Comparison of ENCODE assay signal across 8 cellular contexts in the genomic region with DNA sequence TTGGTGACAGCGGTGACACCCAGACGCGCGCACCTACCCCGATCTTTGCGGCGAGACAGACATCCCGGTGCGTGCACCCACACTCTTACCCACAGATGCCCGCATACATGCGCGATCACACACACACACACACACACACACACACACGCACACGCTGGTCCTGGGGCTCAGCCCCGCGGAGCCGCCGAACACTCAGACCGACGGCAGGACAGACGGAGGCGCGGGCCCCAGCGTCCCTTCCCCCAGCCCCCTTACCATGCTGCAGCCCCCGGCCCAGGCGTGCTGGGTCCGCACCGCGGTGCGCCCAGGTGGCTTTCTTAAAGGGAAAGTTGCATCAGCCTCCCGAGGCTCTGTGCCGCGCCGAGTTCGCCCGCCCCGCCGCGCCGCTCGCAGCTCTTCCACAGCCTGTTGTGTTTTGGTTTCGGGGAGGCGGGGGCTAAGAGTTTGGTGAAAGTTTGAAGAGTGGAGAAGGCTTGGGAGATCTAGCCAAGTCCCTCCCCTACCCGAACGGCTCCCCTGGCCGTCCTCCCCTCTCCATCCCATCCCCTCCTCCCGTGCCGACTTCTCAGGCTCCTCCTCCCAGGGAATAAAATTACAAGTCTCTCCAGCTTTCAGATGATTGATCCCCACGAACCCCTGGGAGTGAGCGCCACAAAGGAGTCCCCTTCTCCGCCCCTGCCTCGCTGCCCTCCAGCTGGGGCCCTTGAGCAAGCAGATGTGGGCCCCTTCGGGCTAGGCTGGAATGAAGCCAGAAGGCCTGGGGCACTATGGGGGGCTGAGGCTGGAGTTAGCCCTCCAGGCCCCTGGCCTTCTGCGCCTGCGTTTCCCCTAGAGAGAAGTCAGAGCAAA. TPM values are rescaled to one million over a fixed set of nuclear protein-coding genes. Genes with fewer than 3 reads are reported as not detected.
DNase-seq lines count a peak whose midpoint lies in the region; ATAC-seq, FAIRE-seq and TF ChIP-seq lines count a peak whose summit lies in the region.

TSS of gene SLC6A9 (minus strand) at position 412 of the 849 bp plus-strand sequence. CDS start 7,185 bp downstream, outside the sequence.

- H3K36me3 Mint-ChIP-seq in T-helper 1 cell treated with Interleukin-12 subunit alpha and Interleukin-12 subunit beta and Interleukin-4 antibody, amounts not matched to agents 30 μg/mL and 1 μg/mL, for 36 hours (ENCODE audit: low read depth): no peaks in the 10 kb centered on the region

- H3K9me3 ChIP-seq in A673 (ENCODE audit: low read depth, low read length, poor library complexity, severe bottlenecking) (no peaks in the 10 kb centered on the region), body of pancreas (no peaks in the 10 kb centered on the region)

- TF ChIP-seq POLR2A in body of pancreas (IDR thresholded peaks at IDR 0.05): peak in 2 of 3 donors; percentile 28 to 38

- H3K36me3 ChIP-seq in A673 (ENCODE audit: insufficient read depth, low read length, poor library complexity, severe bottlenecking): no peaks in the 10 kb centered on the region
- no peaks in the 10 kb centered on the region for H3K36me3 ChIP-seq in body of pancreas (replicated peaks in 1 of 2; ENCODE audit: insufficient read depth in 1 of 2, low read depth in 2 of 2)

- FAIRE-seq in GM19239 (lab: Jason Lieb, UNC): no peak

- H3K27me3 ChIP-seq in A673 (replicated peaks; ENCODE audit: insufficient read depth, low read depth, low read length, poor library complexity) (no peaks in the 10 kb centered on the region), body of pancreas (no peaks in the 10 kb centered on the region)

- peak within 1 kb of the TSS; percentile 88 for H3K4me3 Mint-ChIP-seq in T-helper 1 cell treated with Interleukin-12 subunit alpha and Interleukin-12 subunit beta and Interleukin-4 antibody, amounts not matched to agents 30 μg/mL and 1 μg/mL, for 36 hours

- intact Hi-C loops in A673 (cut with micrococcal nuclease; ENCODE audit: unreplicated experiment) (no loop called here), body of pancreas (cut with DNase I) (no loop called here)

- ATAC-seq in body of pancreas (peak; percentile 43), GM21515 (IDR thresholded peaks at IDR 0.05; ENCODE audit: unreplicated experiment) (no peak)

- H3K27me3 Mint-ChIP-seq in T-helper 1 cell treated with Interleukin-12 subunit alpha and Interleukin-12 subunit beta and Interleukin-4 antibody, amounts not matched to agents 30 μg/mL and 1 μg/mL, for 36 hours (ENCODE audit: low read depth): no peaks in the 10 kb centered on the region

- peak; percentile 91 for DNase-seq in A673 (ENCODE audit: low spot score)
- peak; percentile 45 for DNase-seq in HFF-Myc (ENCODE audit: extremely low read depth, low read depth)
- peak; percentile 68 to 81 (median 74) for DNase-seq in body of pancreas
- peak; percentile 69 for DNase-seq in iPS-NIHi7 (ENCODE audit: extremely low spot score)
- DNase-seq in stimulated activated CD4-positive, alpha-beta T cell treated with anti-CD3 and anti-CD28 coated beads, Interleukin-12 subunit alpha, Interleukin-12 subunit beta, amount 100 ng/mL, for 4 hours: peak; percentile 54
- DNase-seq in GM19239 (ENCODE audit: insufficient read length, low spot score): no peak

- H3K4me3 ChIP-seq in A673 (ENCODE audit: low read depth, low read length, poor library complexity, severe bottlenecking): peak within 1 kb of the TSS; percentile 91
- H3K4me3 ChIP-seq in HFF-Myc (replicated peaks; ENCODE audit: low read depth, low read length): peak within 1 kb of the TSS; percentile 69
- peak within 1 kb of the TSS; percentile 45 to 72 for H3K4me3 ChIP-seq in body of pancreas

- POLR2A ChIA-PET in A673 (lab: Charles Lee; ENCODE audit: low non-redundant PET): interaction anchor here (0.6 to 0.7 kb wide), 6 partner anchors 17 to 324 kb away, joined by 4 to 10 read pairs (median 8); no protein-coding TSS in a partner anchor

- H3K27ac ChIP-seq in A673 (ENCODE audit: low read depth, low read length, poor library complexity, severe bottlenecking): peak within 1 kb of the TSS; percentile 90
- peak within 1 kb of the TSS; percentile 57 to 91 (median 83) for H3K27ac ChIP-seq in body of pancreas

- H3K4me1 ChIP-seq in A673 (ENCODE audit: insufficient read depth, low read length, poor library complexity, severe bottlenecking) (peaks cover 18% of the 10 kb centered on the region), body of pancreas (peaks cover 38% of the 10 kb centered on the region)

- no peaks in the 10 kb centered on the region for H3K9me3 Mint-ChIP-seq in T-helper 1 cell treated with Interleukin-12 subunit alpha and Interleukin-12 subunit beta and Interleukin-4 antibody, amounts not matched to agents 30 μg/mL and 1 μg/mL, for 36 hours

- H3K27ac Mint-ChIP-seq in T-helper 1 cell treated with Interleukin-12 subunit alpha and Interleukin-12 subunit beta and Interleukin-4 antibody, amounts not matched to agents 30 μg/mL and 1 μg/mL, for 36 hours: peak within 1 kb of the TSS; percentile 70

- BruUV-seq in A673 (replicated peaks; lab: Mats Ljungman, UMichigan): no TSS peak

- CTCF ChIA-PET in A673 (lab: Charles Lee): interaction anchor here (0.6 to 1.2 kb wide), 2 partner anchors 40 to 268 kb away, joined by 4 read pairs; partner anchors contain the start of gene CCDC24

- no peak for TF ChIP-seq CTCF in A673 (conservative IDR thresholded peaks at IDR 0.05; ENCODE audit: low read depth, low read length)
- TF ChIP-seq CTCF in HFF-Myc (IDR thresholded peaks at IDR 0.05; ENCODE audit: low read depth, low read length, missing control alignments): no peak
- peak in 1 of 7 experiments; percentile 6 for TF ChIP-seq CTCF in body of pancreas (IDR thresholded peaks at IDR 0.05)

- H3K4me1 Mint-ChIP-seq in T-helper 1 cell treated with Interleukin-12 subunit alpha and Interleukin-12 subunit beta and Interleukin-4 antibody, amounts not matched to agents 30 μg/mL and 1 μg/mL, for 36 hours (ENCODE audit: low read depth): peaks cover 30% of the 10 kb centered on the region

- 5% methylated on average over 16 to 54 of the region's 55 CpGs for WGBS in body of pancreas, 2 donors

RNA-seq across cellular contexts. Expression of gene SLC6A9, which starts in this region (rescaled TPM):
- 31.4 and 40.8 TPM in 2 replicates for total RNA-seq in A673 (2021)
- 1 to 10 TPM; 2.3 to 4.6 TPM for total RNA-seq in body of pancreas
